Comparison of ENCODE assay signal across 1 cellular context in the genomic region with DNA sequence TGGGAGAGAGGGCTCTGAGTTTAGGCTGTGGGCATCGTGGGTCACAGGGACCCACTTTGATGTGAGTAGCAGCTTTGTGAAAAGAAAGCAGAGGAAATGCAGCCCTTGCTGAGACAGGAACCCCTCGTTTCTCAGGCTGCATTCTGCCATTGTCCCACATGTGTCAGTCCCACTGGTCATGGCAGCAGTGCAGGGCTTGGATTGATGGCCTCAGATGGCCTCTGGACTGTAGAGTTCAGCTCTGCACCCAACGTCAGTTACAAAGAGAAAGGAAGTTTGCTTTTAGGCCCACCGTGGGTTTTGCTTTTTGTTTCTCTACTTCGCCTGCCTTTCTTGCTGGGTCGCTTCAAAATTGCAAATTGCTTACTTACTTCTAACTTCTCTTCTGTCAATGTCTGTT.
TF ChIP-seq lines count a peak whose summit lies in the region.

No MANE protein-coding gene starts in this region.

TF ChIP-seq in HepG2, 621 proteins besides CTCF, POLR2A, EP300 and RAD21 (continued from another document and continues in another):
- TF ChIP-seq, protein P1, sequence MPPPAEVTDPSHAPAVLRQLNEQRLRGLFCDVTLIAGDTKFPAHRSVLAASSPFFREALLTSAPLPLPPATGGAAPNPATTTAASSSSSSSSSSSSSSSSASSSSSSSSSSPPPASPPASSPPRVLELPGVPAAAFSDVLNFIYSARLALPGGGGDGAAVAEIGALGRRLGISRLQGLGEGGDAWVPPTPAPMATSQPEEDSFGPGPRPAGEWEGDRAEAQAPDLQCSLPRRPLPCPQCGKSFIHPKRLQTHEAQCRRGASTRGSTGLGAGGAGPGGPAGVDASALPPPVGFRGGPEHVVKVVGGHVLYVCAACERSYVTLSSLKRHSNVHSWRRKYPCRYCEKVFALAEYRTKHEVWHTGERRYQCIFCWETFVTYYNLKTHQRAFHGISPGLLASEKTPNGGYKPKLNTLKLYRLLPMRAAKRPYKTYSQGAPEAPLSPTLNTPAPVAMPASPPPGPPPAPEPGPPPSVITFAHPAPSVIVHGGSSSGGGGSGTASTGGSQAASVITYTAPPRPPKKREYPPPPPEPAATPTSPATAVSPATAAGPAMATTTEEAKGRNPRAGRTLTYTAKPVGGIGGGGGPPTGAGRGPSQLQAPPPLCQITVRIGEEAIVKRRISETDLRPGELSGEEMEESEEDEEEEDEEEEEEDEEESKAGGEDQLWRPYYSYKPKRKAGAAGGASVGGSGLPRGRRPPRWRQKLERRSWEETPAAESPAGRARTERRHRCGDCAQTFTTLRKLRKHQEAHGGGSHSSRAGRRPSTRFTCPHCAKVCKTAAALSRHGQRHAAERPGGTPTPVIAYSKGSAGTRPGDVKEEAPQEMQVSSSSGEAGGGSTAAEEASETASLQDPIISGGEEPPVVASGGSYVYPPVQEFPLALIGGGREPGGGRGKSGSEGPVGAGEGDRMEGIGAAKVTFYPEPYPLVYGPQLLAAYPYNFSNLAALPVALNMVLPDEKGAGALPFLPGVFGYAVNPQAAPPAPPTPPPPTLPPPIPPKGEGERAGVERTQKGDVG (CRISPR knock-in tag; IDR thresholded peaks at IDR 0.05; ENCODE audit: borderline replicate concordance) = no peak; the same call in 1 of the 2 replicates
- TF ChIP-seq, protein P2, sequence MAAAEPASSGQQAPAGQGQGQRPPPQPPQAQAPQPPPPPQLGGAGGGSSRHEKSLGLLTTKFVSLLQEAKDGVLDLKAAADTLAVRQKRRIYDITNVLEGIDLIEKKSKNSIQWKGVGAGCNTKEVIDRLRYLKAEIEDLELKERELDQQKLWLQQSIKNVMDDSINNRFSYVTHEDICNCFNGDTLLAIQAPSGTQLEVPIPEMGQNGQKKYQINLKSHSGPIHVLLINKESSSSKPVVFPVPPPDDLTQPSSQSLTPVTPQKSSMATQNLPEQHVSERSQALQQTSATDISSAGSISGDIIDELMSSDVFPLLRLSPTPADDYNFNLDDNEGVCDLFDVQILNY (CRISPR knock-in tag; conservative IDR thresholded peaks at IDR 0.05) = no peak
- TF ChIP-seq HNF4G (IDR thresholded peaks at IDR 0.05; ENCODE audit: borderline replicate concordance, low read depth, low read length) (peak; percentile 28), HNF4G (CRISPR knock-in tag; IDR thresholded peaks at IDR 0.05; ENCODE audit: borderline replicate concordance, low read depth) (no peak), ZNF282 (IDR thresholded peaks at IDR 0.05; ENCODE audit: partially characterized antibody) (no peak), ZNF572 (CRISPR knock-in tag; IDR thresholded peaks at IDR 0.05) (no peak), TEAD3 (CRISPR knock-in tag; optimal IDR thresholded peaks at IDR 0.05; ENCODE audit: borderline replicate concordance) (peak; percentile 40), HNF4A (CRISPR knock-in tag; IDR thresholded peaks at IDR 0.05) (peak; percentile 73), POLR2G (IDR thresholded peaks at IDR 0.05; ENCODE audit: low read depth, low read length) (no peak), NR2F6 (IDR thresholded peaks at IDR 0.05) (no peak), NR2F6 (CRISPR knock-in tag; IDR thresholded peaks at IDR 0.05) (peak; percentile 16; the same call in 1 of the 2 replicates), POGZ (CRISPR knock-in tag; IDR thresholded peaks at IDR 0.05) (peak; percentile 76), YEATS4 (CRISPR knock-in tag; IDR thresholded peaks at IDR 0.05; ENCODE audit: borderline replicate concordance) (no peak), TBX3 (IDR thresholded peaks at IDR 0.05; ENCODE audit: borderline replicate concordance) (no peak), DR1 (CRISPR knock-in tag; IDR thresholded peaks at IDR 0.05) (no peak), ZNF432 (CRISPR knock-in tag; IDR thresholded peaks at IDR 0.05; ENCODE audit: borderline replicate concordance) (no peak), ZSCAN22 (CRISPR knock-in tag; IDR thresholded peaks at IDR 0.05) (0 out of 2 replicates have a peak, but pooled peaks have one; percentile 26), ZNF292 (CRISPR knock-in tag; IDR thresholded peaks at IDR 0.05; ENCODE audit: borderline replicate concordance, low read depth) (peak; percentile 68; the same call in 1 of the 2 replicates), GZF1 (CRISPR knock-in tag; IDR thresholded peaks at IDR 0.05) (no peak), MYC (CRISPR knock-in tag; IDR thresholded peaks at IDR 0.05; ENCODE audit: borderline replicate concordance) (peak; percentile 26; the same call in 1 of the 2 replicates), KLF13 (CRISPR knock-in tag; IDR thresholded peaks at IDR 0.05) (no peak), MED13 (CRISPR knock-in tag; IDR thresholded peaks at IDR 0.05) (no peak), ETV5 (CRISPR knock-in tag; IDR thresholded peaks at IDR 0.05; ENCODE audit: borderline replicate concordance) (peak; percentile 37), ZSCAN9 (CRISPR knock-in tag; IDR thresholded peaks at IDR 0.05; ENCODE audit: borderline replicate concordance) (no peak), JUNB (CRISPR knock-in tag; IDR thresholded peaks at IDR 0.05; ENCODE audit: borderline replicate concordance) (no peak), CEBPG (CRISPR knock-in tag; IDR thresholded peaks at IDR 0.05) (no peak), ZNF772 (CRISPR knock-in tag; IDR thresholded peaks at IDR 0.05) (0 out of 2 replicates have a peak, but pooled peaks have one; percentile 32), ZNF670 (CRISPR knock-in tag; IDR thresholded peaks at IDR 0.05; ENCODE audit: borderline replicate concordance) (no peak), ZNF562 (CRISPR knock-in tag; IDR thresholded peaks at IDR 0.05; ENCODE audit: borderline replicate concordance) (no peak), SALL1 (CRISPR knock-in tag; IDR thresholded peaks at IDR 0.05) (peak; percentile 72), HCFC1 (IDR thresholded peaks at IDR 0.05; ENCODE audit: low read depth, low read length) (no peak), ELF4 (CRISPR knock-in tag; IDR thresholded peaks at IDR 0.05; ENCODE audit: borderline replicate concordance) (0 out of 2 replicates have a peak, but pooled peaks have one; percentile 34), ZMYM2 (CRISPR knock-in tag; IDR thresholded peaks at IDR 0.05) (peak; percentile 58; the same call in 1 of the 2 replicates), MAFK (conservative IDR thresholded peaks at IDR 0.05 in 1 of 2, IDR thresholded peaks at IDR 0.05 in 1 of 2; ENCODE audit: low read length in 2 of 2) (no peak), ZNF550 (CRISPR knock-in tag; IDR thresholded peaks at IDR 0.05; ENCODE audit: borderline replicate concordance) (no peak), ZNF605 (CRISPR knock-in tag; IDR thresholded peaks at IDR 0.05) (peak; percentile 57; the same call in 1 of the 2 replicates), ZNF790 (CRISPR knock-in tag; IDR thresholded peaks at IDR 0.05; ENCODE audit: borderline replicate concordance) (no peak), HMGA1 (CRISPR knock-in tag; conservative IDR thresholded peaks at IDR 0.05) (no peak), SKI (IDR thresholded peaks at IDR 0.05; ENCODE audit: partially characterized antibody) (no peak), BRD4 (CRISPR knock-in tag; IDR thresholded peaks at IDR 0.05) (peak; percentile 40; the same call in 1 of the 2 replicates), NFATC3 (CRISPR knock-in tag; IDR thresholded peaks at IDR 0.05) (no peak), ZFX (CRISPR knock-in tag; IDR thresholded peaks at IDR 0.05; ENCODE audit: low read depth) (peak; percentile 58)
- TF ChIP-seq, protein P3, sequence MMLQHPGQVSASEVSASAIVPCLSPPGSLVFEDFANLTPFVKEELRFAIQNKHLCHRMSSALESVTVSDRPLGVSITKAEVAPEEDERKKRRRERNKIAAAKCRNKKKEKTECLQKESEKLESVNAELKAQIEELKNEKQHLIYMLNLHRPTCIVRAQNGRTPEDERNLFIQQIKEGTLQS (CRISPR knock-in tag; IDR thresholded peaks at IDR 0.05) = no peak
- TF ChIP-seq, protein P4, sequence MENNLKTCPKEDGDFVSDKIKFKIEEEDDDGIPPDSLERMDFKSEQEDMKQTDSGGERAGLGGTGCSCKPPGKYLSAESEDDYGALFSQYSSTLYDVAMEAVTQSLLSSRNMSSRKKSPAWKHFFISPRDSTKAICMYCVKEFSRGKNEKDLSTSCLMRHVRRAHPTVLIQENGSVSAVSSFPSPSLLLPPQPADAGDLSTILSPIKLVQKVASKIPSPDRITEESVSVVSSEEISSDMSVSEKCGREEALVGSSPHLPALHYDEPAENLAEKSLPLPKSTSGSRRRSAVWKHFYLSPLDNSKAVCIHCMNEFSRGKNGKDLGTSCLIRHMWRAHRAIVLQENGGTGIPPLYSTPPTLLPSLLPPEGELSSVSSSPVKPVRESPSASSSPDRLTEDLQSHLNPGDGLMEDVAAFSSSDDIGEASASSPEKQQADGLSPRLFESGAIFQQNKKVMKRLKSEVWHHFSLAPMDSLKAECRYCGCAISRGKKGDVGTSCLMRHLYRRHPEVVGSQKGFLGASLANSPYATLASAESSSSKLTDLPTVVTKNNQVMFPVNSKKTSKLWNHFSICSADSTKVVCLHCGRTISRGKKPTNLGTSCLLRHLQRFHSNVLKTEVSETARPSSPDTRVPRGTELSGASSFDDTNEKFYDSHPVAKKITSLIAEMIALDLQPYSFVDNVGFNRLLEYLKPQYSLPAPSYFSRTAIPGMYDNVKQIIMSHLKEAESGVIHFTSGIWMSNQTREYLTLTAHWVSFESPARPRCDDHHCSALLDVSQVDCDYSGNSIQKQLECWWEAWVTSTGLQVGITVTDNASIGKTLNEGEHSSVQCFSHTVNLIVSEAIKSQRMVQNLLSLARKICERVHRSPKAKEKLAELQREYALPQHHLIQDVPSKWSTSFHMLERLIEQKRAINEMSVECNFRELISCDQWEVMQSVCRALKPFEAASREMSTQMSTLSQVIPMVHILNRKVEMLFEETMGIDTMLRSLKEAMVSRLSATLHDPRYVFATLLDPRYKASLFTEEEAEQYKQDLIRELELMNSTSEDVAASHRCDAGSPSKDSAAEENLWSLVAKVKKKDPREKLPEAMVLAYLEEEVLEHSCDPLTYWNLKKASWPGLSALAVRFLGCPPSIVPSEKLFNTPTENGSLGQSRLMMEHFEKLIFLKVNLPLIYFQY (CRISPR knock-in tag; IDR thresholded peaks at IDR 0.05; ENCODE audit: borderline replicate concordance) = peak; percentile 27; the same call in 1 of the 2 replicates
- TF ChIP-seq, protein P5, sequence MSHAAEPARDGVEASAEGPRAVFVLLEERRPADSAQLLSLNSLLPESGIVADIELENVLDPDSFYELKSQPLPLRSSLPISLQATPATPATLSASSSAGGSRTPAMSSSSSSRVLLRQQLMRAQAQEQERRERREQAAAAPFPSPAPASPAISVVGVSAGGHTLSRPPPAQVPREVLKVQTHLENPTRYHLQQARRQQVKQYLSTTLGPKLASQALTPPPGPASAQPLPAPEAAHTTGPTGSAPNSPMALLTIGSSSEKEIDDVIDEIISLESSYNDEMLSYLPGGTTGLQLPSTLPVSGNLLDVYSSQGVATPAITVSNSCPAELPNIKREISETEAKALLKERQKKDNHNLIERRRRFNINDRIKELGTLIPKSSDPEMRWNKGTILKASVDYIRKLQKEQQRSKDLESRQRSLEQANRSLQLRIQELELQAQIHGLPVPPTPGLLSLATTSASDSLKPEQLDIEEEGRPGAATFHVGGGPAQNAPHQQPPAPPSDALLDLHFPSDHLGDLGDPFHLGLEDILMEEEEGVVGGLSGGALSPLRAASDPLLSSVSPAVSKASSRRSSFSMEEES (CRISPR knock-in tag; IDR thresholded peaks at IDR 0.05) = no peak
- TF ChIP-seq, protein P6, sequence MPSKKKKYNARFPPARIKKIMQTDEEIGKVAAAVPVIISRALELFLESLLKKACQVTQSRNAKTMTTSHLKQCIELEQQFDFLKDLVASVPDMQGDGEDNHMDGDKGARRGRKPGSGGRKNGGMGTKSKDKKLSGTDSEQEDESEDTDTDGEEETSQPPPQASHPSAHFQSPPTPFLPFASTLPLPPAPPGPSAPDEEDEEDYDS (CRISPR knock-in tag; IDR thresholded peaks at IDR 0.05) = no peak
- TF ChIP-seq, protein P7, sequence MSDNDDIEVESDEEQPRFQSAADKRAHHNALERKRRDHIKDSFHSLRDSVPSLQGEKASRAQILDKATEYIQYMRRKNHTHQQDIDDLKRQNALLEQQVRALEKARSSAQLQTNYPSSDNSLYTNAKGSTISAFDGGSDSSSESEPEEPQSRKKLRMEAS (IDR thresholded peaks at IDR 0.05) = peak; percentile 63; the same call in 1 of the 2 replicates
- TF ChIP-seq, protein P8, sequence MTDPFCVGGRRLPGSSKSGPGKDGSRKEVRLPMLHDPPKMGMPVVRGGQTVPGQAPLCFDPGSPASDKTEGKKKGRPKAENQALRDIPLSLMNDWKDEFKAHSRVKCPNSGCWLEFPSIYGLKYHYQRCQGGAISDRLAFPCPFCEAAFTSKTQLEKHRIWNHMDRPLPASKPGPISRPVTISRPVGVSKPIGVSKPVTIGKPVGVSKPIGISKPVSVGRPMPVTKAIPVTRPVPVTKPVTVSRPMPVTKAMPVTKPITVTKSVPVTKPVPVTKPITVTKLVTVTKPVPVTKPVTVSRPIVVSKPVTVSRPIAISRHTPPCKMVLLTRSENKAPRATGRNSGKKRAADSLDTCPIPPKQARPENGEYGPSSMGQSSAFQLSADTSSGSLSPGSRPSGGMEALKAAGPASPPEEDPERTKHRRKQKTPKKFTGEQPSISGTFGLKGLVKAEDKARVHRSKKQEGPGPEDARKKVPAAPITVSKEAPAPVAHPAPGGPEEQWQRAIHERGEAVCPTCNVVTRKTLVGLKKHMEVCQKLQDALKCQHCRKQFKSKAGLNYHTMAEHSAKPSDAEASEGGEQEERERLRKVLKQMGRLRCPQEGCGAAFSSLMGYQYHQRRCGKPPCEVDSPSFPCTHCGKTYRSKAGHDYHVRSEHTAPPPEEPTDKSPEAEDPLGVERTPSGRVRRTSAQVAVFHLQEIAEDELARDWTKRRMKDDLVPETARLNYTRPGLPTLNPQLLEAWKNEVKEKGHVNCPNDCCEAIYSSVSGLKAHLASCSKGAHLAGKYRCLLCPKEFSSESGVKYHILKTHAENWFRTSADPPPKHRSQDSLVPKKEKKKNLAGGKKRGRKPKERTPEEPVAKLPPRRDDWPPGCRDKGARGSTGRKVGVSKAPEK (CRISPR knock-in tag; IDR thresholded peaks at IDR 0.05; ENCODE audit: borderline replicate concordance) = no peak
- TF ChIP-seq, protein P9, sequence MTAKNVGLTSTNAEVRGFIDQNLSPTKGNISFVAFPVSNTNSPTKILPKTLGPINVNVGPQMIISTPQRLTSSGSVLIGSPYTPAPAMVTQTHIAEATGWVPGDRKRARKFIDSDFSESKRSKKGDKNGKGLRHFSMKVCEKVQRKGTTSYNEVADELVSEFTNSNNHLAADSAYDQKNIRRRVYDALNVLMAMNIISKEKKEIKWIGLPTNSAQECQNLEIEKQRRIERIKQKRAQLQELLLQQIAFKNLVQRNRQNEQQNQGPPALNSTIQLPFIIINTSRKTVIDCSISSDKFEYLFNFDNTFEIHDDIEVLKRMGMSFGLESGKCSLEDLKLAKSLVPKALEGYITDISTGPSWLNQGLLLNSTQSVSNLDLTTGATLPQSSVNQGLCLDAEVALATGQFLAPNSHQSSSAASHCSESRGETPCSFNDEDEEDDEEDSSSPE (CRISPR knock-in tag; IDR thresholded peaks at IDR 0.05) = no peak
- TF ChIP-seq, protein P10, sequence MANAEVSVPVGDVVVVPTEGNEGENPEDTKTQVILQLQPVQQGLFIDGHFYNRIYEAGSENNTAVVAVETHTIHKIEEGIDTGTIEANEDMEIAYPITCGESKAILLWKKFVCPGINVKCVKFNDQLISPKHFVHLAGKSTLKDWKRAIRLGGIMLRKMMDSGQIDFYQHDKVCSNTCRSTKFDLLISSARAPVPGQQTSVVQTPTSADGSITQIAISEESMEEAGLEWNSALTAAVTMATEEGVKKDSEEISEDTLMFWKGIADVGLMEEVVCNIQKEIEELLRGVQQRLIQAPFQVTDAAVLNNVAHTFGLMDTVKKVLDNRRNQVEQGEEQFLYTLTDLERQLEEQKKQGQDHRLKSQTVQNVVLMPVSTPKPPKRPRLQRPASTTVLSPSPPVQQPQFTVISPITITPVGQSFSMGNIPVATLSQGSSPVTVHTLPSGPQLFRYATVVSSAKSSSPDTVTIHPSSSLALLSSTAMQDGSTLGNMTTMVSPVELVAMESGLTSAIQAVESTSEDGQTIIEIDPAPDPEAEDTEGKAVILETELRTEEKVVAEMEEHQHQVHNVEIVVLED (CRISPR knock-in tag; IDR thresholded peaks at IDR 0.05; ENCODE audit: borderline replicate concordance) = no peak
